ENCODE assay signal across 28 cellular contexts in the genomic region with DNA sequence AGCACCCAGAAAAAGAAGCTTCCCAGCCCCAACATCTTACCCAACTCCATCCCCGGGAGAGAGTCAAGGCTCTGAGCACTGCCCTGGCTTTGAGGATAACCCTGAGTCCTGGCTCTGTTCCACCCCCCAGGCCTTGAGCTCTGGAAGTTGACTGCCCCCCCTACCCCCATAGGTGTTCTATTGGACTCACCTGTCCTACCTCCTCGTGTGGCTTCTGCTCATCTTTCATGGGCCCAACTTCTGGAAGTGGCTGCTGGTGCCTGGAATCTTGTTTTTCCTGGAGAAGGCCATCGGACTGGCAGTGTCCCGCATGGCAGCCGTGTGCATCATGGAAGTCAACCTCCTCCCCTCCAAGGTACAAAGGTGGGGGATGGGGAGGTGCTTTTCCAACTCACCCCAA. TPM values are rescaled to one million over a fixed set of nuclear protein-coding genes. Genes with fewer than 3 reads are reported as not detected.
"Had no signal": no experiment of that assay in that cellular context is flagged by ENCODE, and none has a peak within 500 bp of the region (broad histone marks: within the 10 kb centered on the region; RNA-seq: fewer than 3 reads in every experiment).

No MANE protein-coding gene starts in this region.

- H3K36me3 Mint-ChIP-seq: activated CD4-positive, alpha-beta memory T cell treated with anti-CD3 and anti-CD28 coated beads for 36 hours; activated naive CD8-positive, alpha-beta T cell had no signal

- ATAC-seq: activated CD4-positive, alpha-beta T cell treated with anti-CD3 and anti-CD28 coated beads for 36 hours; activated CD8-positive, alpha-beta T cell treated with anti-CD3 and anti-CD28 coated beads, Interleukin-2, amount 10 ng/mL, durations not matched to agents 7 days and 5 days; activated T-cell treated with anti-CD3 and anti-CD28 coated beads, Interleukin-2, amount 50 U/mL, for 4 hours; activated T-helper 17 cell treated with anti-CD3 and anti-CD28 coated beads, Interleukin-2, amount 50 U/mL, for 72 hours; body of pancreas; esophagus mucosa; heart left ventricle had no signal

- H3K9me3 ChIP-seq: body of pancreas, heart left ventricle had no signal

- H3K9me3 Mint-ChIP-seq: activated CD4-positive, alpha-beta memory T cell treated with anti-CD3 and anti-CD28 coated beads for 36 hours; activated CD4-positive, alpha-beta T cell treated with anti-CD3 and anti-CD28 coated beads, Interleukin-2, amount 10 ng/mL, durations not matched to agents 24 days and 14 days; activated T-cell treated with anti-CD3 and anti-CD28 coated beads, Interleukin-2, amount 50 U/mL, for 4 hours; activated T-helper 17 cell treated with anti-CD3 and anti-CD28 coated beads, Interleukin-2, amount 50 U/mL, for 72 hours had no signal

- DNase-seq: activated CD4-positive, alpha-beta memory T cell treated with anti-CD3 and anti-CD28 coated beads for 36 hours; activated CD4-positive, alpha-beta T cell treated with anti-CD3 and anti-CD28 coated beads for 36 hours; activated CD4-positive, alpha-beta T cell treated with anti-CD3 and anti-CD28 coated beads, Interleukin-2, amount 10 ng/mL, durations not matched to agents 24 days and 14 days; activated CD4-positive, CD25-positive, alpha-beta regulatory T cell; activated CD4-positive, CD25-positive, alpha-beta regulatory T cell treated with anti-CD3 and anti-CD28 coated beads, Interleukin-2, amount 50 U/mL, for 72 hours; activated CD8-positive, alpha-beta T cell treated with anti-CD3 and anti-CD28 coated beads, Interleukin-2, amount 10 ng/mL, durations not matched to agents 7 days and 5 days; activated effector memory CD4-positive, alpha-beta T cell treated with Interleukin-2 at 50 U/mL for 16 hours; activated gamma-delta T cell treated with Interleukin-2 at 50 U/mL for 16 hours; activated naive CD4-positive, alpha-beta T cell treated with anti-CD3 and anti-CD28 coated beads, Interleukin-2, amount 50 U/mL, for 16 hours; activated naive CD4-positive, alpha-beta T cell treated with Interleukin-2 at 50 U/mL for 16 hours; activated T-cell treated with anti-CD3 and anti-CD28 coated beads, Interleukin-2, amount 50 U/mL, for 4 hours; amniotic stem cell; anterior cingulate cortex; body of pancreas; central memory CD4-positive, alpha-beta T cell; cortex of kidney; dermis blood vessel endothelial cell; effector CD8-positive, alpha-beta T cell; foreskin fibroblast; glutamatergic neuron; heart left ventricle; T-helper 2 cell had no signal

- H3K4me3 ChIP-seq: body of pancreas, heart left ventricle had no signal

- H3K27ac Mint-ChIP-seq: activated CD4-positive, alpha-beta memory T cell treated with anti-CD3 and anti-CD28 coated beads for 36 hours; activated CD4-positive, alpha-beta T cell treated with anti-CD3 and anti-CD28 coated beads for 36 hours; activated CD4-positive, alpha-beta T cell treated with anti-CD3 and anti-CD28 coated beads, Interleukin-2, amount 10 ng/mL, durations not matched to agents 24 days and 14 days; activated CD8-positive, alpha-beta T cell treated with anti-CD3 and anti-CD28 coated beads, Interleukin-2, amount 10 ng/mL, durations not matched to agents 7 days and 5 days; activated naive CD8-positive, alpha-beta T cell; activated T-helper 17 cell treated with anti-CD3 and anti-CD28 coated beads, Interleukin-2, amount 50 U/mL, for 72 hours had no signal

- FAIRE-seq: endometrium, frontal cortex had no signal

- H3K4me3 Mint-ChIP-seq: activated CD4-positive, alpha-beta memory T cell treated with anti-CD3 and anti-CD28 coated beads for 36 hours; activated CD4-positive, alpha-beta T cell treated with anti-CD3 and anti-CD28 coated beads for 36 hours; activated CD4-positive, alpha-beta T cell treated with anti-CD3 and anti-CD28 coated beads, Interleukin-2, amount 10 ng/mL, durations not matched to agents 24 days and 14 days; activated CD8-positive, alpha-beta T cell treated with anti-CD3 and anti-CD28 coated beads, Interleukin-2, amount 10 ng/mL, durations not matched to agents 7 days and 5 days; activated naive CD8-positive, alpha-beta T cell; activated T-cell treated with anti-CD3 and anti-CD28 coated beads, Interleukin-2, amount 50 U/mL, for 4 hours; activated T-helper 17 cell treated with anti-CD3 and anti-CD28 coated beads, Interleukin-2, amount 50 U/mL, for 72 hours had no signal

- H3K36me3 ChIP-seq: heart left ventricle had no signal

- H3K4me1 ChIP-seq: body of pancreas had no signal

- H3K27ac ChIP-seq: body of pancreas, heart left ventricle had no signal

RNA-seq across cellular contexts. Expression of a gene that starts 22.4 kb away (rescaled TPM):
- total RNA-seq: activated CD4-positive, alpha-beta T cell treated with anti-CD3 and anti-CD28 coated beads for 36 hours; activated CD4-positive, alpha-beta T cell treated with anti-CD3 and anti-CD28 coated beads, Interleukin-2, amount 10 ng/mL, durations not matched to agents 24 days and 14 days; activated CD8-positive, alpha-beta memory T cell treated with anti-CD3 and anti-CD28 coated beads for 36 hours; activated CD8-positive, alpha-beta T cell treated with anti-CD3 and anti-CD28 coated beads, Interleukin-2, amount 10 ng/mL, durations not matched to agents 7 days and 5 days; activated T-cell treated with anti-CD3 and anti-CD28 coated beads, Interleukin-2, amount 50 U/mL, for 4 hours; activated T-helper 17 cell treated with anti-CD3 and anti-CD28 coated beads, Interleukin-2, amount 50 U/mL, for 72 hours had no signal
